Comparison of ENCODE assay signal across 18 cellular contexts in the genomic region with DNA sequence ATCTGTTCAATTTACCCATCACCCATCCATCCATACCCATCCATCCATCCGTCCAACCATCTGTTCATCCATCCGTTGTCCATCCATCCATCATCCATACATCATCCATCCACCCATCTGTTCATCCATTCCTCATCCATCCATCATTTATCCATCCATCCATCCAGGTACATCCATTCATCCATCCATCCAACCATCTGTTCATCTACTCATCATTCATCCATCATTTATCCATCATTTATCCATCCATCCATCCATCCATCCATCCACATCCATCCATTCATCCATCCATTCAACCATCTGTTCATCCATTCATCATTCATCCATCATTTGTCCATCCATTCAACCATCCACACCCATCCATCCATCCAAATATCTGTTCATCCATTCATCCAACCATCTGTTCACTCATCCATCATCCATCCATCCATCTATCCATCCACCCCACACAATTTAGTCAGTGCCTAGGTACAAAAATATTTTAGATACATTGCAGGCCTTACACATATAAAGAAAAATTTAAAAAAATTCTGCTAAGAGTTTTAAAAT.
"Had no signal": no experiment of that assay in that cellular context is flagged by ENCODE, and none has a peak within 500 bp of the region (broad histone marks: within the 10 kb centered on the region; RNA-seq: fewer than 3 reads in every experiment).

No MANE protein-coding gene starts in this region.

- DNase-seq: activated CD4-positive, alpha-beta T cell treated with anti-CD3 and anti-CD28 coated beads, Interleukin-2, amount 10 ng/mL, durations not matched to agents 24 days and 14 days; activated CD8-positive, alpha-beta memory T cell treated with anti-CD3 and anti-CD28 coated beads, Interleukin-2, amount 10 ng/mL, durations not matched to agents 7 days and 5 days; activated effector memory CD4-positive, alpha-beta T cell treated with Interleukin-2 at 50 U/mL for 16 hours; activated T-cell treated with anti-CD3 and anti-CD28 coated beads, Interleukin-2, amount 50 U/mL, for 1 hour; aorta; cerebellar nuclear complex; effector CD8-positive, alpha-beta T cell; heart left ventricle; stimulated activated CD4-positive, alpha-beta T cell treated with anti-CD3 and anti-CD28 coated beads, Interleukin-1b, Interleukin-23, amount 100 ng/mL, for 48 hours; T-helper 17 cell; thyroid gland; uterus had no signal

- H3K4me1 ChIP-seq: heart left ventricle, parathyroid adenoma, uterus had no signal

- H3K4me3 ChIP-seq: heart left ventricle, lung, thyroid gland, uterus had no signal

- H3K27ac ChIP-seq: heart left ventricle, neutrophil, parathyroid adenoma, thyroid gland, uterus had no signal

- H3K27ac Mint-ChIP-seq: activated CD4-positive, alpha-beta T cell treated with anti-CD3 and anti-CD28 coated beads, Interleukin-2, amount 10 ng/mL, durations not matched to agents 24 days and 14 days; mesothelial cell of epicardium; T-helper 17 cell; WTC11 had no signal

- H3K36me3 ChIP-seq: heart left ventricle, neutrophil, uterus had no signal

- H3K4me1 Mint-ChIP-seq: mesothelial cell of epicardium had no signal

- H3K9me3 ChIP-seq: neutrophil, thyroid gland, uterus had no signal

- H3K27me3 ChIP-seq: heart left ventricle, neutrophil, thyroid gland, uterus had no signal

- H3K27me3 Mint-ChIP-seq: activated CD4-positive, alpha-beta T cell treated with anti-CD3 and anti-CD28 coated beads, Interleukin-2, amount 10 ng/mL, durations not matched to agents 24 days and 14 days; activated CD8-positive, alpha-beta memory T cell treated with anti-CD3 and anti-CD28 coated beads, Interleukin-2, amount 10 ng/mL, durations not matched to agents 7 days and 5 days; T-helper 17 cell had no signal

- ATAC-seq: activated CD8-positive, alpha-beta memory T cell treated with anti-CD3 and anti-CD28 coated beads, Interleukin-2, amount 10 ng/mL, durations not matched to agents 7 days and 5 days; activated naive CD4-positive, alpha-beta T cell treated with anti-CD3 and anti-CD28 coated beads, Interleukin-2, amount 50 U/mL, for 72 hours; heart left ventricle; T-helper 17 cell; WTC11 had no signal

- H3K4me3 Mint-ChIP-seq: activated CD4-positive, alpha-beta T cell treated with anti-CD3 and anti-CD28 coated beads, Interleukin-2, amount 10 ng/mL, durations not matched to agents 24 days and 14 days; activated CD8-positive, alpha-beta memory T cell treated with anti-CD3 and anti-CD28 coated beads, Interleukin-2, amount 10 ng/mL, durations not matched to agents 7 days and 5 days; mesothelial cell of epicardium; T-helper 17 cell; WTC11 had no signal
